In genomic region chr6:157806496-157807215, GRCh38 we compare ENCODE assay signal across 18 cellular contexts.
"Had no signal": no experiment of that assay in that cellular context is flagged by ENCODE, and none has a peak within 500 bp of the region (broad histone marks: within the 10 kb centered on the region; RNA-seq: fewer than 3 reads in every experiment).

No MANE protein-coding gene starts in this region.

- H3K27ac Mint-ChIP-seq: activated CD4-positive, alpha-beta T cell treated with anti-CD3 and anti-CD28 coated beads, Interleukin-2, amount 10 ng/mL, durations not matched to agents 7 days and 5 days; natural killer cell; stimulated activated naive B cell treated with anti-CD40 and anti-IgM and Interleukin-4, amounts not matched to agents 10 μg/mL and 1 μg/mL and 100 μg/mL, for 72 hours had no signal

- H3K27ac ChIP-seq: breast epithelium, left lung, neutrophil, tibial nerve, vagina had no signal

- DNase-seq: activated CD4-positive, alpha-beta T cell treated with anti-CD3 and anti-CD28 coated beads, Interleukin-2, amount 10 ng/mL, durations not matched to agents 7 days and 5 days; activated CD4-positive, CD25-positive, alpha-beta regulatory T cell; activated CD8-positive, alpha-beta memory T cell treated with anti-CD3 and anti-CD28 coated beads for 24 hours; aorta; cerebellar nuclear complex; dermis blood vessel endothelial cell; erythroblast; left lung; mammary epithelial cell; natural killer cell; retina; stimulated activated CD4-positive, alpha-beta T cell treated with anti-CD3 and anti-CD28 coated beads, Interleukin-2, amount 100 ng/mL, for 48 hours; stimulated activated naive B cell treated with anti-CD40 and anti-IgM and Interleukin-4, amounts not matched to agents 10 μg/mL and 1 μg/mL and 100 μg/mL, for 72 hours; T-helper 2 cell had no signal

- H3K9me3 Mint-ChIP-seq: natural killer cell had no signal

- H3K4me3 Mint-ChIP-seq: activated CD4-positive, alpha-beta T cell treated with anti-CD3 and anti-CD28 coated beads, Interleukin-2, amount 10 ng/mL, durations not matched to agents 7 days and 5 days; natural killer cell; stimulated activated naive B cell treated with anti-CD40 and anti-IgM and Interleukin-4, amounts not matched to agents 10 μg/mL and 1 μg/mL and 100 μg/mL, for 72 hours had no signal

- H3K36me3 ChIP-seq: breast epithelium, left lung, neutrophil, tibial nerve, vagina had no signal

- H3K27me3 Mint-ChIP-seq: stimulated activated naive B cell treated with anti-CD40 and anti-IgM and Interleukin-4, amounts not matched to agents 10 μg/mL and 1 μg/mL and 100 μg/mL, for 72 hours had no signal

- H3K4me3 ChIP-seq: breast epithelium, left lung, tibial nerve, vagina had no signal

- H3K4me1 Mint-ChIP-seq: natural killer cell had no signal

- H3K9me3 ChIP-seq: breast epithelium, neutrophil, vagina had no signal

- ATAC-seq: left lung; natural killer cell; stimulated activated naive B cell treated with anti-CD40 and anti-IgM and Interleukin-4, amounts not matched to agents 10 μg/mL and 1 μg/mL and 100 μg/mL, for 72 hours had no signal

- H3K27me3 ChIP-seq: breast epithelium, left lung, neutrophil, tibial nerve, vagina had no signal

- H3K4me1 ChIP-seq: breast epithelium, left lung, tibial nerve, vagina had no signal
